ENCODE assay signal across 24 cellular contexts in the genomic region with DNA sequence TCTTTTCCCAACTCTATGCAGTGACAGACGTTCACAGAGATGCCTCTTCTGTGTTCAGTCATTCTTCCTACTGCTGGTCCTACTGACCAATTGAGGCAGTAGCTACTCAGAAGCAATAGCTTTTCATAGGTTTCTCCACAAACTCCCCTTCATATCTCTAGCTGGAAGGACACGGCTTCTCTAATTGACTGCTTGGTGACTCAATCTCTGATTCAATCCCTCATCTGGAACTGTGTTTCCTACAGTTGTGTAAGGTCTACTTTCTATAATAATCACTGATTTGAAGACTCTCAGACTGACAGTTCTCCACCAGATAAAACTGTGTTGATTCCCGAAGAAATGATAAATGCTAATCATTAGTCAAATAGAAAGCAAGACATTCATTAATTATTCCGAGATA.
"Had no signal": no experiment of that assay in that cellular context is flagged by ENCODE, and none has a peak within 500 bp of the region (broad histone marks: within the 10 kb centered on the region; RNA-seq: fewer than 3 reads in every experiment).

No MANE protein-coding gene starts in this region.

- H3K36me3 Mint-ChIP-seq: activated CD8-positive, alpha-beta memory T cell treated with anti-CD3 and anti-CD28 coated beads, Interleukin-2, amount 10 ng/mL, durations not matched to agents 7 days and 5 days; activated naive CD4-positive, alpha-beta T cell treated with anti-CD3 and anti-CD28 coated beads, Interleukin-2, amount 50 U/mL, for 72 hours; natural killer cell treated with Interleukin-12 subunit alpha and Interleukin-12 subunit beta and Interleukin-15 and Interleukin-18, amount 100 ng/mL, for 72 hours had no signal

- H3K4me1 Mint-ChIP-seq: activated B cell treated with CpG ODN at 0.5 μM for 24 hours had no signal

- H3K4me3 Mint-ChIP-seq: activated B cell treated with CpG ODN at 0.5 μM for 24 hours; activated CD4-positive, alpha-beta T cell treated with anti-CD3 and anti-CD28 coated beads for 36 hours; activated CD8-positive, alpha-beta memory T cell treated with anti-CD3 and anti-CD28 coated beads, Interleukin-2, amount 10 ng/mL, durations not matched to agents 7 days and 5 days; activated CD8-positive, alpha-beta T cell treated with anti-CD3 and anti-CD28 coated beads for 36 hours; natural killer cell treated with Interleukin-12 subunit alpha and Interleukin-12 subunit beta and Interleukin-15 and Interleukin-18, amount 100 ng/mL, for 72 hours had no signal

- ATAC-seq: activated CD4-positive, alpha-beta T cell treated with anti-CD3 and anti-CD28 coated beads for 36 hours; activated CD8-positive, alpha-beta memory T cell treated with anti-CD3 and anti-CD28 coated beads, Interleukin-2, amount 10 ng/mL, durations not matched to agents 7 days and 5 days; activated CD8-positive, alpha-beta T cell treated with anti-CD3 and anti-CD28 coated beads for 36 hours; activated naive CD4-positive, alpha-beta T cell treated with anti-CD3 and anti-CD28 coated beads, Interleukin-2, amount 50 U/mL, for 72 hours; heart left ventricle; left lobe of liver; natural killer cell treated with Interleukin-12 subunit alpha and Interleukin-12 subunit beta and Interleukin-15 and Interleukin-18, amount 100 ng/mL, for 72 hours; SK-N-SH treated with all-trans-retinoic acid at 6 μM for 48 hours had no signal

- H3K27me3 ChIP-seq: heart left ventricle, sigmoid colon, upper lobe of left lung had no signal

- H3K9me3 ChIP-seq: esophagus squamous epithelium, heart left ventricle, sigmoid colon, upper lobe of left lung had no signal

- H3K27me3 Mint-ChIP-seq: activated B cell treated with CpG ODN at 0.5 μM for 24 hours; activated CD4-positive, alpha-beta T cell treated with anti-CD3 and anti-CD28 coated beads for 36 hours; activated CD8-positive, alpha-beta T cell treated with anti-CD3 and anti-CD28 coated beads for 36 hours; progenitor cell of endocrine pancreas had no signal

- H3K36me3 ChIP-seq: esophagus squamous epithelium, heart left ventricle, sigmoid colon, upper lobe of left lung had no signal

- H3K27ac Mint-ChIP-seq: activated B cell treated with CpG ODN at 0.5 μM for 24 hours; activated CD4-positive, alpha-beta T cell treated with anti-CD3 and anti-CD28 coated beads for 36 hours; activated CD8-positive, alpha-beta memory T cell treated with anti-CD3 and anti-CD28 coated beads, Interleukin-2, amount 10 ng/mL, durations not matched to agents 7 days and 5 days; activated CD8-positive, alpha-beta T cell treated with anti-CD3 and anti-CD28 coated beads for 36 hours; activated naive CD4-positive, alpha-beta T cell treated with anti-CD3 and anti-CD28 coated beads, Interleukin-2, amount 50 U/mL, for 72 hours; natural killer cell treated with Interleukin-12 subunit alpha and Interleukin-12 subunit beta and Interleukin-15 and Interleukin-18, amount 100 ng/mL, for 72 hours; progenitor cell of endocrine pancreas had no signal

- H3K9me3 Mint-ChIP-seq: activated B cell treated with CpG ODN at 0.5 μM for 24 hours; activated CD8-positive, alpha-beta T cell treated with anti-CD3 and anti-CD28 coated beads for 36 hours; activated naive CD4-positive, alpha-beta T cell treated with anti-CD3 and anti-CD28 coated beads, Interleukin-2, amount 50 U/mL, for 72 hours; natural killer cell treated with Interleukin-12 subunit alpha and Interleukin-12 subunit beta and Interleukin-15 and Interleukin-18, amount 100 ng/mL, for 72 hours had no signal

- FAIRE-seq: TTC549 had no signal

- H3K4me1 ChIP-seq: esophagus squamous epithelium, heart left ventricle, sigmoid colon, upper lobe of left lung had no signal

- H3K4me3 ChIP-seq: coronary artery, esophagus squamous epithelium, heart left ventricle, sigmoid colon, upper lobe of left lung had no signal

- H3K27ac ChIP-seq: coronary artery, esophagus squamous epithelium, heart left ventricle, sigmoid colon, upper lobe of left lung had no signal

- DNase-seq: activated B cell treated with CpG ODN at 0.5 μM for 24 hours; activated CD4-positive, alpha-beta T cell treated with anti-CD3 and anti-CD28 coated beads for 36 hours; activated CD8-positive, alpha-beta memory T cell treated with anti-CD3 and anti-CD28 coated beads, Interleukin-2, amount 10 ng/mL, durations not matched to agents 7 days and 5 days; activated CD8-positive, alpha-beta T cell treated with anti-CD3 and anti-CD28 coated beads for 36 hours; activated gamma-delta T cell; activated T-cell treated with anti-CD3 and anti-CD28 coated beads for 4 hours; amniotic stem cell; cerebellar nuclear complex; esophagus squamous epithelium; heart left ventricle; islet precursor cell; midbrain; retina; sigmoid colon; stimulated activated CD4-positive, alpha-beta T cell treated with anti-CD3 and anti-CD28 coated beads, Interleukin-4, amount 100 ng/mL, for 24 hours; stimulated activated naive CD4-positive, alpha-beta T cell treated with Interleukin-2 at 50 U/mL for 16 hours; upper lobe of left lung had no signal
